In the genomic region with DNA sequence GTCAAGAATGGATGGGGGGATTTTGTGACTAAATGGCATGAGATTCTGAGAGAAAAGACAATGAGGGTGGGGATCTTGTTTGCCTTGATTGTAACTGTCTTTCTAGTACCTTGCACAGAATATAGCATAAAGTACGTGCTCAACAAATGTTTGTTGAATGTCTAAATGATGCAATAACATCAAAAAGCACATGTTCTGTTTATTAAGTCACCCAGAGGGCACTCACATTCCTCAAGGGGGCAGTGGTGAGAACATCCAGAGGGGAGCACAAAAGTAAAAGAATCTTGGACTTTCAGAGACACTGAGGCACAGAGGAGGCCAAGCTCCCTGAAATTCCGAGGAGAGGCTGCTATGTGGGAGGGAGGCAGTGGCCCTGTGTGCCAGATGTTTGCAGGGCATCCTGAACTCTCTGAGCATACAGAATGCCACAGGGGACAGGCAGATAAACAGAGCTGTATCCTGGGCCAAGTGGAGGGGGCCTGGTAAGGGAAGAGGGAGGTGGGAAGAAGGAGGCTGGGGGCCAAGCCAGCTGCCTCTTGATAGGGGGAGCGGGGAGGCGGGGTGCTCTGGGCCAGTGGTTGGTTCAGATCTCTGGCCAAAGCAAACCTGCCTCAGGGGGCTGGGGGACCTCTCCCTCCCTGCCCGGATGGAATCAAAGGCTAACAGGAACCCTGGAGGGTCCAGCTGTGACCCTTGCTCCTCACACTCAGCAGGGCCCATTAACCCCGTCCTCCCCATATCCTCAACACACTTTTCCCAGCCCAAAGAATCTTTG, we compare ENCODE assay signal across 8 cellular contexts. TPM values are rescaled to one million over a fixed set of nuclear protein-coding genes. Genes with fewer than 3 reads are reported as not detected.
DNase-seq lines count a peak whose midpoint lies in the region; ATAC-seq and TF ChIP-seq lines count a peak whose summit lies in the region.

No MANE protein-coding gene starts in this region.

- POLR2A ChIA-PET in CD8-positive, alpha-beta T cell (lab: Charles Lee), result no interaction called here
- POLR2A ChIA-PET in activated B cell treated with CpG ODN at 0.5 μM for 24 hours (lab: Charles Lee), result interaction anchor here (0.7 kb wide), 1 partner anchor 89 kb away, joined by 6 read pairs; no protein-coding TSS in a partner anchor

- H3K27ac ChIP-seq in CD8-positive, alpha-beta T cell (ENCODE audit: low read depth, low read length), result no peak overlapping the region
- peak overlapping the region; percentile 72 for H3K27ac ChIP-seq in HUES48 (ENCODE audit: low read depth, low read length)

- no peaks in the 10 kb centered on the region for H3K4me1 Mint-ChIP-seq in CD8-positive, alpha-beta T cell (ENCODE audit: low read depth)
- H3K4me1 Mint-ChIP-seq in activated B cell treated with CpG ODN at 0.5 μM for 24 hours, result peaks cover 5% of the 10 kb centered on the region

- intact Hi-C loops in CD8-positive, alpha-beta T cell (cut with DNase I, micrococcal nuclease), result no loop called here
- intact Hi-C loops in activated B cell treated with CpG ODN at 0.5 μM for 24 hours (cut with micrococcal nuclease), result loop anchor here (2.0 kb wide), 1 partner anchor 268 kb away; no protein-coding TSS in a partner anchor

- no peaks in the 10 kb centered on the region for H3K9me3 Mint-ChIP-seq in CD8-positive, alpha-beta T cell
- no peaks in the 10 kb centered on the region for H3K9me3 Mint-ChIP-seq in activated B cell treated with CpG ODN at 0.5 μM for 24 hours

- TF ChIP-seq CTCF in CD8-positive, alpha-beta T cell (IDR thresholded peaks at IDR 0.05), result peak; percentile 35
- no peak for TF ChIP-seq CTCF in activated B cell treated with CpG ODN at 0.5 μM for 24 hours (IDR thresholded peaks at IDR 0.05)

- H3K36me3 Mint-ChIP-seq in CD8-positive, alpha-beta T cell, result no peaks in the 10 kb centered on the region
- H3K36me3 Mint-ChIP-seq in activated B cell treated with CpG ODN at 0.5 μM for 24 hours (ENCODE audit: low read depth), result no peaks in the 10 kb centered on the region

- CTCF ChIA-PET in CD8-positive, alpha-beta T cell (lab: Charles Lee), result interaction anchor here (0.8 to 4.6 kb wide), 12 partner anchors 8 to 267 kb away, joined by 3 to 24 read pairs (median 5); no protein-coding TSS in a partner anchor
- CTCF ChIA-PET in activated B cell treated with CpG ODN at 0.5 μM for 24 hours (lab: Charles Lee), result interaction anchor here (0.6 to 2.1 kb wide), 5 partner anchors 143 to 729 kb away, joined by 4 to 6 read pairs (median 5); no protein-coding TSS in a partner anchor

- no peak overlapping the region for H3K27ac Mint-ChIP-seq in CD8-positive, alpha-beta T cell
- H3K27ac Mint-ChIP-seq in activated B cell treated with CpG ODN at 0.5 μM for 24 hours, result no peak overlapping the region

- DNase-seq in CD8-positive, alpha-beta T cell, result peak in 2 of 7 experiments; percentile 29 to 51
- DNase-seq in activated B cell treated with CpG ODN at 0.5 μM for 24 hours (no peak), fibroblast of peridontal ligament (ENCODE audit: extremely low read depth) (peak; percentile 61), renal cortical epithelial cell (ENCODE audit: low read depth) (peak; percentile 57)

- no peak overlapping the region for H3K4me3 Mint-ChIP-seq in CD8-positive, alpha-beta T cell
- no peak overlapping the region for H3K4me3 Mint-ChIP-seq in activated B cell treated with CpG ODN at 0.5 μM for 24 hours

- H3K27me3 Mint-ChIP-seq in CD8-positive, alpha-beta T cell (ENCODE audit: low read depth), result peaks cover 8% of the 10 kb centered on the region
- peaks cover 11% of the 10 kb centered on the region for H3K27me3 Mint-ChIP-seq in activated B cell treated with CpG ODN at 0.5 μM for 24 hours

- H3K9ac ChIP-seq in HUES48 (ENCODE audit: low read depth, low read length), result no peak overlapping the region

- no peaks in the 10 kb centered on the region for H3K4me1 ChIP-seq in CD8-positive, alpha-beta T cell (ENCODE audit: insufficient read depth, low read length)
- peaks cover 36% of the 10 kb centered on the region for H3K4me1 ChIP-seq in HUES48 (ENCODE audit: control insufficient read depth, insufficient read depth, low read length)

- TF ChIP-seq POLR2A in GM18505 (IDR thresholded peaks at IDR 0.05; ENCODE audit: borderline replicate concordance, extremely low read depth, insufficient read depth, insufficient read length), result no peak

- ATAC-seq in CD8-positive, alpha-beta T cell, result peak; percentile 74
- peak; percentile 61 for ATAC-seq in activated B cell treated with CpG ODN at 0.5 μM for 24 hours (ENCODE audit: low read depth)
- ATAC-seq in GM18505 (IDR thresholded peaks at IDR 0.05; ENCODE audit: unreplicated experiment), result no peak
- ATAC-seq in GM21423 (IDR thresholded peaks at IDR 0.05; ENCODE audit: unreplicated experiment), result no peak
- ATAC-seq in HG03108 (IDR thresholded peaks at IDR 0.05; ENCODE audit: unreplicated experiment), result no peak

- H3K4me3 ChIP-seq in CD8-positive, alpha-beta T cell (ENCODE audit: low read depth, low read length), result no peak overlapping the region
- H3K4me3 ChIP-seq in HUES48 (ENCODE audit: low read depth, low read length), result no peak overlapping the region

- no peaks in the 10 kb centered on the region for H3K9me3 ChIP-seq in CD8-positive, alpha-beta T cell (ENCODE audit: low read length)
- H3K9me3 ChIP-seq in HUES48 (ENCODE audit: control insufficient read depth, insufficient read depth, low read length), result no peaks in the 10 kb centered on the region

- H3K27me3 ChIP-seq in CD8-positive, alpha-beta T cell (ENCODE audit: insufficient read depth, low read length), result no peaks in the 10 kb centered on the region
- H3K27me3 ChIP-seq in HUES48 (ENCODE audit: control insufficient read depth, insufficient read depth, low read length), result no peaks in the 10 kb centered on the region

- H3K36me3 ChIP-seq in CD8-positive, alpha-beta T cell (ENCODE audit: insufficient read depth, low read length), result no peaks in the 10 kb centered on the region
- H3K36me3 ChIP-seq in HUES48 (ENCODE audit: control insufficient read depth, insufficient read depth, low read length), result no peaks in the 10 kb centered on the region

RNA-seq across cellular contexts. Expression of a gene that starts 6.5 kb away (rescaled TPM):
- total RNA-seq in CD8-positive, alpha-beta T cell, result not detected
- total RNA-seq in activated B cell treated with CpG ODN at 0.5 μM for 24 hours (not detected in 2 replicates), renal cortical epithelial cell (0.10 TPM in 1 of 2 replicates, not detected in the other)

RNA-seq across cellular contexts. Expression of a gene that starts 10.7 kb away (rescaled TPM):
- total RNA-seq in CD8-positive, alpha-beta T cell, result 10 to 100 TPM; 35.5 to 39.3 TPM
- total RNA-seq in activated B cell treated with CpG ODN at 0.5 μM for 24 hours (25.4 and 27.9 TPM in 2 replicates), renal cortical epithelial cell (56.1 and 59.4 TPM in 2 replicates)

RNA-seq across cellular contexts. Expression of a gene that starts 27.7 kb away (rescaled TPM):
- total RNA-seq in CD8-positive, alpha-beta T cell, result not detected
- not detected in 2 replicates for total RNA-seq in activated B cell treated with CpG ODN at 0.5 μM for 24 hours
- not detected in 2 replicates for total RNA-seq in renal cortical epithelial cell

RNA-seq across cellular contexts. Expression of a gene that starts 39.1 kb away (rescaled TPM):
- not detected for total RNA-seq in CD8-positive, alpha-beta T cell
- not detected in 2 replicates for total RNA-seq in activated B cell treated with CpG ODN at 0.5 μM for 24 hours
- 0.15 TPM in 1 of 2 replicates, not detected in the other for total RNA-seq in renal cortical epithelial cell

RNA-seq across cellular contexts. Expression of a gene that starts 42.3 kb away (rescaled TPM):
- not detected for total RNA-seq in CD8-positive, alpha-beta T cell
- total RNA-seq in activated B cell treated with CpG ODN at 0.5 μM for 24 hours (not detected in 2 replicates), renal cortical epithelial cell (not detected in 2 replicates)

Comparison
In these comparisons a context has a peak if more than half of its experiments do, and no peak if none do; other contexts are left out.
1. ATAC-seq: peak in CD8-positive, alpha-beta T cell (single experiment) and activated B cell treated with CpG ODN at 0.5 μM for 24 hours (single experiment); none in GM18505 (single experiment), GM21423 (single experiment) and HG03108 (single experiment).